31 cellular contexts compared by ENCODE assay signal in genomic region chrX:40460926-40461325, GRCh38.
"Had no signal": no experiment of that assay in that cellular context is flagged by ENCODE, and none has a peak within 500 bp of the region (broad histone marks: within the 10 kb centered on the region; RNA-seq: fewer than 3 reads in every experiment).

No MANE protein-coding gene starts in this region.

- H3K4me1 Mint-ChIP-seq: immature natural killer cell had no signal

- H3K27ac ChIP-seq: epithelial cell of prostate, esophagus squamous epithelium, gastrocnemius medialis, ovary, right lobe of liver, thoracic aorta, WERI-Rb-1 had no signal

- H3K4me3 ChIP-seq: esophagus squamous epithelium, gastrocnemius medialis, ovary, right lobe of liver, thoracic aorta had no signal

- H3K9me3 Mint-ChIP-seq: activated T-helper 1 cell treated with anti-CD3 and anti-CD28 coated beads, Interleukin-12 subunit alpha, Interleukin-12 subunit beta, Interleukin-2, Interleukin-4 antibody, amounts not matched to agents 30 ng/mL and 10 ng/mL and 1 ng/mL, durations not matched to agents 14 hours and 24 hours and 36 hours; central memory CD8-positive, alpha-beta T cell; immature natural killer cell; stimulated activated effector memory CD8-positive, alpha-beta T cell treated with anti-CD3 and anti-CD28 coated beads, Interleukin-12 subunit alpha, Interleukin-12 subunit beta, amount 100 ng/mL, for 72 hours; stimulated activated naive CD8-positive, alpha-beta T cell treated with anti-CD3 and anti-CD28 coated beads, Interleukin-15, Interleukin-2, amounts not matched to agents 100 ng/mL and 50 ng/mL, for 24 hours; T-helper 1 cell treated with Interleukin-12 subunit alpha and Interleukin-12 subunit beta and Interleukin-4 antibody, amounts not matched to agents 30 μg/mL and 1 μg/mL, for 36 hours had no signal

- DNase-seq: activated CD4-positive, alpha-beta T cell treated with anti-CD3 and anti-CD28 coated beads for 48 hours; activated CD4-positive, alpha-beta T cell treated with anti-CD3 and anti-CD28 coated beads, Interleukin-2, amount 50 U/mL, for 48 hours; activated CD8-positive, alpha-beta memory T cell treated with anti-CD3 and anti-CD28 coated beads for 24 hours; activated gamma-delta T cell; activated naive CD4-positive, alpha-beta T cell treated with anti-CD3 and anti-CD28 coated beads, Interleukin-2, amount 50 U/mL, for 16 hours; activated T-cell treated with anti-CD3 and anti-CD28 coated beads, Interleukin-2, amount 50 U/mL, for 1 hour; amygdala; effector CD8-positive, alpha-beta T cell; esophagus squamous epithelium; gastrocnemius medialis; hypothalamus; immature natural killer cell; kidney; ovary; right lobe of liver; small intestine; stimulated activated CD4-positive, alpha-beta T cell treated with anti-CD3 and anti-CD28 coated beads, Interleukin-4, amount 100 ng/mL, for 24 hours; T-helper 9 cell; trophoblast cell; WERI-Rb-1 had no signal

- H3K9me3 ChIP-seq: esophagus squamous epithelium, gastrocnemius medialis, ovary, right lobe of liver, thoracic aorta had no signal

- H3K27ac Mint-ChIP-seq: activated T-helper 1 cell treated with anti-CD3 and anti-CD28 coated beads, Interleukin-12 subunit alpha, Interleukin-12 subunit beta, Interleukin-2, Interleukin-4 antibody, amounts not matched to agents 30 ng/mL and 10 ng/mL and 1 ng/mL, durations not matched to agents 14 hours and 24 hours and 36 hours; immature natural killer cell; mesothelial cell of epicardium; nephron; progenitor cell of endocrine pancreas; stimulated activated effector memory CD8-positive, alpha-beta T cell treated with anti-CD3 and anti-CD28 coated beads, Interleukin-12 subunit alpha, Interleukin-12 subunit beta, amount 100 ng/mL, for 72 hours; stimulated activated naive CD8-positive, alpha-beta T cell treated with anti-CD3 and anti-CD28 coated beads, Interleukin-15, Interleukin-2, amounts not matched to agents 100 ng/mL and 50 ng/mL, for 24 hours; T-helper 1 cell treated with Interleukin-12 subunit alpha and Interleukin-12 subunit beta and Interleukin-4 antibody, amounts not matched to agents 30 μg/mL and 1 μg/mL, for 36 hours had no signal

- H3K27me3 ChIP-seq: esophagus squamous epithelium, ovary, right lobe of liver had no signal

- H3K4me1 ChIP-seq: esophagus squamous epithelium, gastrocnemius medialis, right lobe of liver had no signal

- H3K4me3 Mint-ChIP-seq: activated T-helper 1 cell treated with anti-CD3 and anti-CD28 coated beads, Interleukin-12 subunit alpha, Interleukin-12 subunit beta, Interleukin-2, Interleukin-4 antibody, amounts not matched to agents 30 ng/mL and 10 ng/mL and 1 ng/mL, durations not matched to agents 14 hours and 24 hours and 36 hours; central memory CD8-positive, alpha-beta T cell; immature natural killer cell; mesothelial cell of epicardium; nephron; stimulated activated effector memory CD8-positive, alpha-beta T cell treated with anti-CD3 and anti-CD28 coated beads, Interleukin-12 subunit alpha, Interleukin-12 subunit beta, amount 100 ng/mL, for 72 hours; stimulated activated naive CD8-positive, alpha-beta T cell treated with anti-CD3 and anti-CD28 coated beads, Interleukin-15, Interleukin-2, amounts not matched to agents 100 ng/mL and 50 ng/mL, for 24 hours; T-helper 1 cell treated with Interleukin-12 subunit alpha and Interleukin-12 subunit beta and Interleukin-4 antibody, amounts not matched to agents 30 μg/mL and 1 μg/mL, for 36 hours had no signal

- H3K36me3 Mint-ChIP-seq: mesothelial cell of epicardium; stimulated activated effector memory CD8-positive, alpha-beta T cell treated with anti-CD3 and anti-CD28 coated beads, Interleukin-12 subunit alpha, Interleukin-12 subunit beta, amount 100 ng/mL, for 72 hours had no signal

- ATAC-seq: activated CD4-positive, CD25-positive, alpha-beta regulatory T cell treated with anti-CD3 and anti-CD28 coated beads, Interleukin-2, amount 50 U/mL, for 24 hours; gastrocnemius medialis; right lobe of liver; stimulated activated effector memory CD8-positive, alpha-beta T cell treated with anti-CD3 and anti-CD28 coated beads, Interleukin-12 subunit alpha, Interleukin-12 subunit beta, amount 100 ng/mL, for 72 hours had no signal

- H3K27me3 Mint-ChIP-seq: progenitor cell of endocrine pancreas had no signal

- H3K36me3 ChIP-seq: esophagus squamous epithelium, gastrocnemius medialis, ovary, right lobe of liver, thoracic aorta, WERI-Rb-1 had no signal
